9 cellular contexts compared by ENCODE assay signal in the genomic region with DNA sequence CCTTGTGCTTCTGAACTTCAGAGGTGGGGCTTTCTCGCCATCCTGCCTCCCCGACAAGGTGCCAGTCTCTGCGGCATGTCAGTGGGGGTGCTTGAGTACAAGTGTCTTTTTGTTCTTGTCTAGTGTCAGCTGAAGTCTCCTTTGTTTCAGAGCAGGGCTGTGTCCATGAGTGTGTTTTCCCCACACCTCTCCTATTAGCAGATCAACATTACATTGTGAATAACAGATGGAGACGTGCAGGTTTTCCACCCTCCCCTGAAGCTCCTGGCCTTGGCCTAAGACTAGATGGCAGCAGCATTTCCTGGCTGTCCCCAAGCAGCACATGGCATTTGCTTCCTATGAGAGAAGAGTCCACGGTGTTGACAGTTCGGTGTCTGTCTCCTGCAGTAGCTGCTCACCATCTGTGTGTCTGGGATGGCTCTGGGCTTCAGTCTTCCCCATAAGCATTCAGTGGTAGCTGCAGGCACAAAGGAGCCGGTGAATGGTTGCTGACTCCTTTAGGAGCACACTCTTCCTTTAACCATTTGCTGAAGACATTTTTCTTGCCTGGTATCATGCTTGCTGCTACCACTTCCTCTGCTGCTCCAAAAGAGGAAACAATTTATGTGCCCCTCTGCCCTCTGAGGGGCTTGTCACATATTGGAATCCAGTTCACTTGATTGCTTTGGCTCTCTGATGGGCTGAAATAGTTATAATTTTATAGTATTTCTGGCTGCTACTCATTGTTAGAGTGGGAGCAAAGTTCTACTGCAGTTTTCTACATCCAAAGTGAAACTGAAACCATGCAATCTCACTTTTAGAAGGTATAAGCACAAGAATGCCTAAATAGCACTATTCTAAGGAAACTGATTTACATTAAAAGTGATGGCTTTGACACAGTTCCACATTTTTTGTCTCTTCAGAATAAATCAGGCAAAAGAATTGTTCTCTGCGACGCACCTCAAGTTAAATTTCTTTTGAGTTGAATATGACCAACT.
A peak's percentile ranks its signal among the peaks of the same experiment; 100 is the strongest.
DNase-seq lines count a peak whose midpoint lies in the region; ATAC-seq and TF ChIP-seq lines count a peak whose summit lies in the region.
"Had no signal": no experiment of that assay in that cellular context is flagged by ENCODE, and none has a peak within 500 bp of the region (broad histone marks: within the 10 kb centered on the region; RNA-seq: fewer than 3 reads in every experiment).

No MANE protein-coding gene starts in this region.

- H3K27me3 ChIP-seq in SK-N-SH (ENCODE audit: insufficient read depth) = no peaks in the 10 kb centered on the region

- WGBS in mesodermal cell (ENCODE audit: insufficient coverage in 2 of 2), 2 experiments = 80 to 86% methylated on average over 2 to 5 of the region's 9 CpGs
- 69% methylated on average over 8 of the region's 9 CpGs for WGBS in SK-N-SH (ENCODE audit: low lambda C conversion rate)

- H3K9me2 ChIP-seq in SK-N-SH = 0 out of 2 replicates have a peak, but pooled peaks cover 3% of the 10 kb centered on the region

- POLR2A ChIA-PET in SK-N-SH (lab: Yijun Ruan, JAX) = no interaction called here

- H3K36me3 Mint-ChIP-seq in brain = no peaks in the 10 kb centered on the region

- TF ChIP-seq CTCF in brain (conservative IDR thresholded peaks at IDR 0.05) = no peak
- TF ChIP-seq CTCF in SK-N-SH (IDR thresholded peaks at IDR 0.05) = no peak

- CTCF ChIA-PET in SK-N-SH (lab: Yijun Ruan, JAX) = no interaction called here

- no peak overlapping the region for H2AFZ ChIP-seq in SK-N-SH (ENCODE audit: low read depth)

- no peaks in the 10 kb centered on the region for H3F3A ChIP-seq in SK-N-SH (replicated peaks; ENCODE audit: insufficient read depth)

- H3K79me2 ChIP-seq in SK-N-SH (ENCODE audit: insufficient read depth) = no peaks in the 10 kb centered on the region

- H3K9me3 Mint-ChIP-seq in brain = peaks cover 0 to 17% (median 7%) of the 10 kb centered on the region in 5 experiments
- H3K9me3 Mint-ChIP-seq: nephron progenitor cell had no signal

- no peaks in the 10 kb centered on the region for H3K27me3 Mint-ChIP-seq in brain

- peak overlapping the region in 3 of 5 experiments; percentile 9 to 72 (median 46) for H3K4me3 Mint-ChIP-seq in brain
- H3K4me3 Mint-ChIP-seq: nephron progenitor cell had no signal

- ATAC-seq in HG02678 (IDR thresholded peaks at IDR 0.05; ENCODE audit: unreplicated experiment) = peak; percentile 54

- no peak overlapping the region for H3K4me2 ChIP-seq in SK-N-SH

- H3K36me3 ChIP-seq in mesodermal cell (ENCODE audit: control insufficient read depth, insufficient read depth, low read length) (no peaks in the 10 kb centered on the region), SK-N-SH (replicated peaks in 1 of 2; ENCODE audit: control insufficient read depth in 1 of 2, insufficient read depth in 2 of 2, low read length in 1 of 2) (no peaks in the 10 kb centered on the region)

- peak overlapping the region; percentile 10 to 86 (median 66) for H3K27ac Mint-ChIP-seq in brain
- H3K27ac Mint-ChIP-seq: nephron progenitor cell had no signal

- DNase-seq in AG08395 (ENCODE audit: low spot score) = peak; percentile 28
- DNase-seq in SK-N-SH = no peak
- DNase-seq in NK-92 (lab: John Stamatoyannopoulos, UW; ENCODE audit: unreplicated experiment) = no peak
- DNase-seq in NCI-H446 (lab: John Stamatoyannopoulos, UW) = no peak
- no peak for DNase-seq in epidermal melanocyte (ENCODE audit: insufficient read length, low spot score)
- DNase-seq: nephron progenitor cell had no signal

- no peaks in the 10 kb centered on the region for H4K20me1 ChIP-seq in SK-N-SH (ENCODE audit: insufficient read depth)

- H3K27ac ChIP-seq in mesodermal cell (ENCODE audit: low read depth, low read length, severe bottlenecking) (peak overlapping the region; percentile 43), SK-N-SH (ENCODE audit: low read depth in 2 of 2, low read length in 1 of 2) (no peak overlapping the region)

- H3K4me1 Mint-ChIP-seq in brain = peaks cover 17% of the 10 kb centered on the region
- H3K4me1 Mint-ChIP-seq: nephron progenitor cell had no signal

- H3K9ac ChIP-seq in SK-N-SH = no peak overlapping the region

- TF ChIP-seq RAD21 in SK-N-SH (IDR thresholded peaks at IDR 0.05; ENCODE audit: low read length) = no peak

- no peak overlapping the region for H3K4me3 ChIP-seq in mesodermal cell (ENCODE audit: extremely low read depth, insufficient read depth, low read length, poor library complexity, severe bottlenecking)
- no peak overlapping the region for H3K4me3 ChIP-seq in SK-N-SH (ENCODE audit: low read depth in 2 of 2, low read length in 1 of 2)

- H3K9me3 ChIP-seq in mesodermal cell (ENCODE audit: control insufficient read depth, low read length) (no peaks in the 10 kb centered on the region), SK-N-SH (0 out of 2 replicates have a peak, but pooled peaks cover 8% of the 10 kb centered on the region)

- H3K4me1 ChIP-seq in mesodermal cell (ENCODE audit: control insufficient read depth, insufficient read depth, low read length, poor library complexity, severe bottlenecking) (no peaks in the 10 kb centered on the region), SK-N-SH (ENCODE audit: control insufficient read depth in 1 of 2, insufficient read depth in 2 of 2, low read depth in 1 of 2, low read length in 1 of 2) (no peaks in the 10 kb centered on the region)

- TF ChIP-seq EP300 in SK-N-SH (IDR thresholded peaks at IDR 0.05; ENCODE audit: borderline replicate concordance in 1 of 2, low read depth in 1 of 2, low read length in 1 of 2) = no peak

TF ChIP-seq in SK-N-SH, 30 proteins besides CTCF, POLR2A, EP300 and RAD21:
- no peak for TF ChIP-seq JUND (IDR thresholded peaks at IDR 0.05)
- no peak for TF ChIP-seq RXRA (IDR thresholded peaks at IDR 0.05; ENCODE audit: borderline replicate concordance, low read depth)
- no peak for TF ChIP-seq TCF12 (IDR thresholded peaks at IDR 0.05)
- no peak for TF ChIP-seq FOSL2 (IDR thresholded peaks at IDR 0.05; ENCODE audit: borderline replicate concordance, low read depth)
- TF ChIP-seq EZH2phosphoT487 (IDR thresholded peaks at IDR 0.05; ENCODE audit: borderline replicate concordance, low read depth) = no peak
- no peak for TF ChIP-seq RCOR1 (IDR thresholded peaks at IDR 0.05; ENCODE audit: low read length)
- no peak for TF ChIP-seq GATA2 (CRISPR knock-in tag; IDR thresholded peaks at IDR 0.05)
